ENCODE assay signal across 7 cellular contexts in the genomic region with DNA sequence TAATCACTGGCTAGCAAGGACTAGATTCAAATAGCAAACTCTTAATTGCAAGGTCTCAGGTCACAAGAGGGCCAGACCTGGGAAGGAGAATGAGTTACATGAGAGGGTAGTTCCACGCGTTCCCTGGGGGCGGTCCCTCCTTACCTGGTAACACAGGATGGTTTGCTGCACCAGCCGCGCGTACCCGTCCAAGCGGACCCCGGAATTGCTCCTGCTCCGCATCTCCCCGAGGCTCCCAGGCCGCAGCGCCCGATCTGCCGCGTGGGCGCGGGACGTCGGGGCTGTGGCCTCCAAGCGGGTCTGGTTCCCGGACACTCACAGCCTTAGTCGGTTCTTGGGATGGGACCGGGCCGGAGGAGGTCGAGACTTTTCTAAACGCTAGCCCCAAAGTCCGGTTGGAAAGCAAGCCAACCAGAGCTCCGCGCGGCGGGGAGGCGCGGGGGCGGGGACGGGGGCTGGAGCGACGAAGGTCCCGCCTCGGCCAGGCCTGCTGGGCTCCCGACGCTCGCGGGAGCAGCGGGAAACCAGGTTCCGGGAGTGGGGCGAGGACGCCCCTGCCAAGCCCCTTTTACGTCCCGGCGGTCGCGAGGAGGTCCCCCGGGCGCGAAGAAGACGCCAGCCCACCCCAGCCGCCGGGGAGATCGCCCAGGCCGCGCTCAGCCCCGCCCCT.
DNase-seq lines count a peak whose midpoint lies in the region; ATAC-seq, FAIRE-seq and TF ChIP-seq lines count a peak whose summit lies in the region.

A gene with protein sequence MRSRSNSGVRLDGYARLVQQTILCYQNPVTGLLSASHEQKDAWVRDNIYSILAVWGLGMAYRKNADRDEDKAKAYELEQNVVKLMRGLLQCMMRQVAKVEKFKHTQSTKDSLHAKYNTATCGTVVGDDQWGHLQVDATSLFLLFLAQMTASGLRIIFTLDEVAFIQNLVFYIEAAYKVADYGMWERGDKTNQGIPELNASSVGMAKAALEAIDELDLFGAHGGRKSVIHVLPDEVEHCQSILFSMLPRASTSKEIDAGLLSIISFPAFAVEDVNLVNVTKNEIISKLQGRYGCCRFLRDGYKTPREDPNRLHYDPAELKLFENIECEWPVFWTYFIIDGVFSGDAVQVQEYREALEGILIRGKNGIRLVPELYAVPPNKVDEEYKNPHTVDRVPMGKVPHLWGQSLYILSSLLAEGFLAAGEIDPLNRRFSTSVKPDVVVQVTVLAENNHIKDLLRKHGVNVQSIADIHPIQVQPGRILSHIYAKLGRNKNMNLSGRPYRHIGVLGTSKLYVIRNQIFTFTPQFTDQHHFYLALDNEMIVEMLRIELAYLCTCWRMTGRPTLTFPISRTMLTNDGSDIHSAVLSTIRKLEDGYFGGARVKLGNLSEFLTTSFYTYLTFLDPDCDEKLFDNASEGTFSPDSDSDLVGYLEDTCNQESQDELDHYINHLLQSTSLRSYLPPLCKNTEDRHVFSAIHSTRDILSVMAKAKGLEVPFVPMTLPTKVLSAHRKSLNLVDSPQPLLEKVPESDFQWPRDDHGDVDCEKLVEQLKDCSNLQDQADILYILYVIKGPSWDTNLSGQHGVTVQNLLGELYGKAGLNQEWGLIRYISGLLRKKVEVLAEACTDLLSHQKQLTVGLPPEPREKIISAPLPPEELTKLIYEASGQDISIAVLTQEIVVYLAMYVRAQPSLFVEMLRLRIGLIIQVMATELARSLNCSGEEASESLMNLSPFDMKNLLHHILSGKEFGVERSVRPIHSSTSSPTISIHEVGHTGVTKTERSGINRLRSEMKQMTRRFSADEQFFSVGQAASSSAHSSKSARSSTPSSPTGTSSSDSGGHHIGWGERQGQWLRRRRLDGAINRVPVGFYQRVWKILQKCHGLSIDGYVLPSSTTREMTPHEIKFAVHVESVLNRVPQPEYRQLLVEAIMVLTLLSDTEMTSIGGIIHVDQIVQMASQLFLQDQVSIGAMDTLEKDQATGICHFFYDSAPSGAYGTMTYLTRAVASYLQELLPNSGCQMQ (minus strand): TSS at position 404 of the 670 bp plus-strand sequence. CDS start 182 bp downstream, at position 222.

- peak within 1 kb of the TSS; percentile 62 for H3K4me3 ChIP-seq in LNCaP clone FGC (ENCODE audit: low read depth, low read length)
- H3K4me3 ChIP-seq in mucosa of stomach (ENCODE audit: low read length): peak within 1 kb of the TSS; percentile 36

- no peaks in the 10 kb centered on the region for H3K9me3 Mint-ChIP-seq in stimulated activated naive CD8-positive, alpha-beta T cell treated with anti-CD3 and anti-CD28 coated beads, Interleukin-15, amount 100 ng/mL, for 72 hours

- no peak for TF ChIP-seq POLR2A in H54 (IDR thresholded peaks at IDR 0.05; ENCODE audit: low read depth, low read length)

- TF ChIP-seq CTCF in GM13977 (IDR thresholded peaks at IDR 0.05; ENCODE audit: extremely low read depth, insufficient read depth, missing control alignments): no peak
- TF ChIP-seq CTCF in LNCaP clone FGC (IDR thresholded peaks at IDR 0.05; ENCODE audit: control insufficient read depth, extremely low read depth, insufficient read depth): no peak

- no peaks in the 10 kb centered on the region for H3K27me3 Mint-ChIP-seq in stimulated activated naive CD8-positive, alpha-beta T cell treated with anti-CD3 and anti-CD28 coated beads, Interleukin-15, amount 100 ng/mL, for 72 hours

- H3K4me1 ChIP-seq in mucosa of stomach (ENCODE audit: control insufficient read depth, insufficient read depth, low read length): peaks cover 14% of the 10 kb centered on the region

- peak within 1 kb of the TSS; percentile 59 for H3K9ac ChIP-seq in mucosa of stomach (ENCODE audit: low read length)

- H3K4me1 Mint-ChIP-seq in stimulated activated naive CD8-positive, alpha-beta T cell treated with anti-CD3 and anti-CD28 coated beads, Interleukin-15, amount 100 ng/mL, for 72 hours: peaks cover 11% of the 10 kb centered on the region

- no peak for FAIRE-seq in H54 (lab: Jason Lieb, UNC)

- H3K9me3 ChIP-seq in mucosa of stomach (ENCODE audit: control insufficient read depth, low read length): no peaks in the 10 kb centered on the region

- peak within 1 kb of the TSS; percentile 87 to 97 for H3K27ac Mint-ChIP-seq in stimulated activated naive CD8-positive, alpha-beta T cell treated with anti-CD3 and anti-CD28 coated beads, Interleukin-15, amount 100 ng/mL, for 72 hours

- peak within 1 kb of the TSS; percentile 82 for H3K27ac ChIP-seq in epithelial cell of prostate

- peak; percentile 34 for ATAC-seq in stimulated activated naive CD8-positive, alpha-beta T cell treated with anti-CD3 and anti-CD28 coated beads, Interleukin-15, amount 100 ng/mL, for 72 hours

- peak within 1 kb of the TSS; percentile 83 to 92 for H3K4me3 Mint-ChIP-seq in stimulated activated naive CD8-positive, alpha-beta T cell treated with anti-CD3 and anti-CD28 coated beads, Interleukin-15, amount 100 ng/mL, for 72 hours

- in situ Hi-C loops in GM13977 (cut with MboI; ENCODE audit: low pct_unique_long_range_greater_than_20kb, low sequenced_read_pairs, unreplicated experiment): no loop called here

- H3K36me3 ChIP-seq in mucosa of stomach (ENCODE audit: control insufficient read depth, insufficient read depth, low read length): no peaks in the 10 kb centered on the region

- H3K27me3 ChIP-seq in mucosa of stomach (ENCODE audit: control insufficient read depth, insufficient read depth, low read length): no peaks in the 10 kb centered on the region

- peak; percentile 13 for DNase-seq in GM13977 (ENCODE audit: low spot score)
- peak; percentile 9 for DNase-seq in H54 (ENCODE audit: insufficient read length, low spot score)
- no peak for DNase-seq in LNCaP clone FGC (ENCODE audit: low read depth)
- peak; percentile 1 to 4 for DNase-seq in activated CD4-positive, alpha-beta T cell treated with anti-CD3 and anti-CD28 coated beads, Interleukin-2, amount 50 U/mL, for 4 hours
- DNase-seq in epithelial cell of prostate (ENCODE audit: low read depth, low spot score): no peak
- DNase-seq in stimulated activated naive CD8-positive, alpha-beta T cell treated with anti-CD3 and anti-CD28 coated beads, Interleukin-15, amount 100 ng/mL, for 72 hours: no peak

Comparison
In these comparisons a context has a peak if more than half of its experiments do, and no peak if none do; other contexts are left out.
1. DNase-seq: peak in GM13977 (single experiment), H54 (single experiment) and activated CD4-positive, alpha-beta T cell treated with anti-CD3 and anti-CD28 coated beads, Interleukin-2, amount 50 U/mL, for 4 hours (2 of 2); none in LNCaP clone FGC (single experiment), epithelial cell of prostate (single experiment) and stimulated activated naive CD8-positive, alpha-beta T cell treated with anti-CD3 and anti-CD28 coated beads, Interleukin-15, amount 100 ng/mL, for 72 hours (0 of 2).